Comparison of ENCODE assay signal across 1 cellular context in genomic region chr17:50095626-50096037, GRCh38.
A peak's percentile ranks its signal among the peaks of the same experiment; 100 is the strongest.
TF ChIP-seq lines count a peak whose summit lies in the region.

No MANE protein-coding gene starts in this region.

TF ChIP-seq in HepG2, 621 proteins besides CTCF, POLR2A, EP300 and RAD21 (continues in another document):
- TF ChIP-seq YEATS4 (CRISPR knock-in tag; IDR thresholded peaks at IDR 0.05; ENCODE audit: borderline replicate concordance) = peak; percentile 1; the same call in 1 of the 2 replicates
- TF ChIP-seq HHEX (CRISPR knock-in tag; IDR thresholded peaks at IDR 0.05) = no peak
- TF ChIP-seq CHD2 (IDR thresholded peaks at IDR 0.05; ENCODE audit: low read depth, low read length) = no peak
- no peak for TF ChIP-seq ETV5 (CRISPR knock-in tag; IDR thresholded peaks at IDR 0.05; ENCODE audit: borderline replicate concordance)
- TF ChIP-seq POGK (CRISPR knock-in tag; conservative IDR thresholded peaks at IDR 0.05) = no peak
- TF ChIP-seq AFF4 (CRISPR knock-in tag; IDR thresholded peaks at IDR 0.05) = no peak
- TF ChIP-seq ZNF891 (CRISPR knock-in tag; IDR thresholded peaks at IDR 0.05) = 0 out of 2 replicates have a peak, but pooled peaks have one; percentile 3
- TF ChIP-seq ZNF256 (CRISPR knock-in tag; conservative IDR thresholded peaks at IDR 0.05) = 0 out of 2 replicates have a peak, but pooled peaks have one; percentile 43
- no peak for TF ChIP-seq ZNF83 (CRISPR knock-in tag; IDR thresholded peaks at IDR 0.05; ENCODE audit: borderline replicate concordance)
- TF ChIP-seq ZNF143 (CRISPR knock-in tag; IDR thresholded peaks at IDR 0.05) = no peak
- no peak for TF ChIP-seq PLRG1 (conservative IDR thresholded peaks at IDR 0.05)
- peak; percentile 68; the same call in 1 of the 2 replicates for TF ChIP-seq ZSCAN21 (CRISPR knock-in tag; IDR thresholded peaks at IDR 0.05; ENCODE audit: borderline replicate concordance)
- TF ChIP-seq ZNF574 (CRISPR knock-in tag; IDR thresholded peaks at IDR 0.05) = no peak
- no peak for TF ChIP-seq SKI (IDR thresholded peaks at IDR 0.05; ENCODE audit: partially characterized antibody)
- no peak for TF ChIP-seq ZNF546 (CRISPR knock-in tag; conservative IDR thresholded peaks at IDR 0.05)
- no peak for TF ChIP-seq BCL6 (CRISPR knock-in tag; IDR thresholded peaks at IDR 0.05)
- no peak for TF ChIP-seq RNF219 (CRISPR knock-in tag; IDR thresholded peaks at IDR 0.05)
- TF ChIP-seq NFKB2 (CRISPR knock-in tag; IDR thresholded peaks at IDR 0.05; ENCODE audit: borderline replicate concordance) = no peak
- TF ChIP-seq ATF1 (CRISPR knock-in tag; IDR thresholded peaks at IDR 0.05) = no peak
- no peak for TF ChIP-seq ZNF552 (CRISPR knock-in tag; IDR thresholded peaks at IDR 0.05; ENCODE audit: borderline replicate concordance)
- no peak for TF ChIP-seq SIX4 (CRISPR knock-in tag; IDR thresholded peaks at IDR 0.05)
- TF ChIP-seq ZNF710 (CRISPR knock-in tag; IDR thresholded peaks at IDR 0.05; ENCODE audit: borderline replicate concordance) = no peak
- no peak for TF ChIP-seq ZNF562 (CRISPR knock-in tag; IDR thresholded peaks at IDR 0.05; ENCODE audit: borderline replicate concordance)
- no peak for TF ChIP-seq IKZF1 (IDR thresholded peaks at IDR 0.05)
- no peak for TF ChIP-seq ZNF770 (CRISPR knock-in tag; IDR thresholded peaks at IDR 0.05)
- TF ChIP-seq TP53 (CRISPR knock-in tag; conservative IDR thresholded peaks at IDR 0.05) = 0 out of 2 replicates have a peak, but pooled peaks have one; percentile 8
- no peak for TF ChIP-seq SIX1 (CRISPR knock-in tag; IDR thresholded peaks at IDR 0.05; ENCODE audit: borderline replicate concordance)
- no peak for TF ChIP-seq SRSF4 (IDR thresholded peaks at IDR 0.05; ENCODE audit: low read depth, low read length, poor library complexity, severe bottlenecking)
- no peak for TF ChIP-seq ZNF225 (CRISPR knock-in tag; IDR thresholded peaks at IDR 0.05)
- no peak for TF ChIP-seq SAP130 (CRISPR knock-in tag; IDR thresholded peaks at IDR 0.05; ENCODE audit: low read depth)
- TF ChIP-seq POGZ (CRISPR knock-in tag; IDR thresholded peaks at IDR 0.05) = no peak
- TF ChIP-seq ZNF737 (CRISPR knock-in tag; IDR thresholded peaks at IDR 0.05; ENCODE audit: borderline replicate concordance) = no peak
- no peak for TF ChIP-seq REL (CRISPR knock-in tag; conservative IDR thresholded peaks at IDR 0.05)
- no peak for TF ChIP-seq ZNF709 (CRISPR knock-in tag; IDR thresholded peaks at IDR 0.05)
- TF ChIP-seq MAX (IDR thresholded peaks at IDR 0.05) = no peak
- TF ChIP-seq JUN (CRISPR knock-in tag; IDR thresholded peaks at IDR 0.05) = no peak
- TF ChIP-seq GZF1 (CRISPR knock-in tag; IDR thresholded peaks at IDR 0.05) = no peak
- no peak for TF ChIP-seq MAF1 (CRISPR knock-in tag; IDR thresholded peaks at IDR 0.05; ENCODE audit: borderline replicate concordance)
- TF ChIP-seq ZNF7 (CRISPR knock-in tag; IDR thresholded peaks at IDR 0.05) = no peak
- TF ChIP-seq HNF4G (IDR thresholded peaks at IDR 0.05; ENCODE audit: borderline replicate concordance, low read depth, low read length) = no peak
- TF ChIP-seq HNF4G (CRISPR knock-in tag; IDR thresholded peaks at IDR 0.05; ENCODE audit: borderline replicate concordance, low read depth) = no peak
- TF ChIP-seq ZBTB37 (CRISPR knock-in tag; IDR thresholded peaks at IDR 0.05) = no peak
- no peak for TF ChIP-seq PBX3 (CRISPR knock-in tag; IDR thresholded peaks at IDR 0.05; ENCODE audit: borderline replicate concordance)
- TF ChIP-seq TGIF2 (CRISPR knock-in tag; IDR thresholded peaks at IDR 0.05) = no peak
- TF ChIP-seq TAF1 (CRISPR knock-in tag; IDR thresholded peaks at IDR 0.05) = no peak
- no peak for TF ChIP-seq SYNCRIP (IDR thresholded peaks at IDR 0.05; ENCODE audit: insufficient read depth, low read depth, low read length)
- TF ChIP-seq CCAR2 (optimal IDR thresholded peaks at IDR 0.05; ENCODE audit: low read depth, low read length) = no peak
- no peak for TF ChIP-seq SRY (CRISPR knock-in tag; IDR thresholded peaks at IDR 0.05)
- no peak for TF ChIP-seq ZFP90 (CRISPR knock-in tag; IDR thresholded peaks at IDR 0.05; ENCODE audit: borderline replicate concordance)
- peak; percentile 15; the same call in 1 of the 2 replicates for TF ChIP-seq HOXA7 (CRISPR knock-in tag; IDR thresholded peaks at IDR 0.05)
- no peak for TF ChIP-seq RBFOX2 (IDR thresholded peaks at IDR 0.05; ENCODE audit: low read depth, low read length)
- no peak for TF ChIP-seq ASH2L (IDR thresholded peaks at IDR 0.05; ENCODE audit: insufficient read length, low read depth, low read length)
- no peak for TF ChIP-seq ZNF136 (CRISPR knock-in tag; IDR thresholded peaks at IDR 0.05; ENCODE audit: low read depth)
- no peak for TF ChIP-seq TARDBP (CRISPR knock-in tag; IDR thresholded peaks at IDR 0.05)
- no peak for TF ChIP-seq FOSL2 (CRISPR knock-in tag; IDR thresholded peaks at IDR 0.05)
